ENCODE assay signal across 1 cellular context in genomic region chr13:44930907-44931676, GRCh38.
TF ChIP-seq lines count a peak whose summit lies in the region.

No MANE protein-coding gene starts in this region.

TF ChIP-seq in SK-N-SH treated with all-trans-retinoic acid at 6 μM for 48 hours, 23 proteins besides CTCF, POLR2A, EP300 and RAD21 (continued from another document):
- no peak for TF ChIP-seq CSRNP3 (CRISPR knock-in tag; IDR thresholded peaks at IDR 0.05)
